Comparison of ENCODE assay signal across 11 cellular contexts in genomic region chr3:1987983-1988382, GRCh38.
DNase-seq lines count a peak whose midpoint lies in the region; ATAC-seq, FAIRE-seq and TF ChIP-seq lines count a peak whose summit lies in the region.
"Had no signal": no experiment of that assay in that cellular context is flagged by ENCODE, and none has a peak within 500 bp of the region (broad histone marks: within the 10 kb centered on the region; RNA-seq: fewer than 3 reads in every experiment).

No MANE protein-coding gene starts in this region.

- H3K9me3 Mint-ChIP-seq in activated naive CD8-positive, alpha-beta T cell treated with anti-CD3 and anti-CD28 coated beads for 36 hours, result no peaks in the 10 kb centered on the region

- H3K4me1 ChIP-seq in BE2C (no peaks in the 10 kb centered on the region), right lobe of liver (no peaks in the 10 kb centered on the region)

- H3K9me3 ChIP-seq in BE2C (no peaks in the 10 kb centered on the region), right lobe of liver (no peaks in the 10 kb centered on the region)

- intact Hi-C loops in right lobe of liver (cut with DNase I), result no loop called here

- no peak for FAIRE-seq in HTR-8/SVneo (lab: Jason Lieb, UNC)
- FAIRE-seq in GM19239 (lab: Jason Lieb, UNC), result no peak
- FAIRE-seq: GM12891 had no signal

- no peak overlapping the region for H3K27ac Mint-ChIP-seq in activated naive CD8-positive, alpha-beta T cell treated with anti-CD3 and anti-CD28 coated beads for 36 hours
- H3K27ac Mint-ChIP-seq: activated naive CD4-positive, alpha-beta T cell treated with anti-CD3 and anti-CD28 coated beads, Interleukin-2, amount 50 U/mL, for 24 hours had no signal

- TF ChIP-seq POLR2A in right lobe of liver (IDR thresholded peaks at IDR 0.05), result no peak

- no peak overlapping the region for H3K4me3 Mint-ChIP-seq in activated naive CD8-positive, alpha-beta T cell treated with anti-CD3 and anti-CD28 coated beads for 36 hours
- H3K4me3 Mint-ChIP-seq: activated naive CD4-positive, alpha-beta T cell treated with anti-CD3 and anti-CD28 coated beads, Interleukin-2, amount 50 U/mL, for 24 hours had no signal

- in situ Hi-C loops in astrocyte of the cerebellum (cut with HindIII; ENCODE audit: low sequenced_read_pairs), result no loop called here

- TF ChIP-seq CTCF in BE2C (IDR thresholded peaks at IDR 0.05; ENCODE audit: low read depth, low read length) (peak; percentile 34), astrocyte of the cerebellum (IDR thresholded peaks at IDR 0.05; ENCODE audit: low read depth, low read length, missing control alignments) (peak; percentile 17), right lobe of liver (IDR thresholded peaks at IDR 0.05) (peak; percentile 20 to 64 (median 50))

- no peaks in the 10 kb centered on the region for H3K36me3 ChIP-seq in BE2C
- no peaks in the 10 kb centered on the region for H3K36me3 ChIP-seq in right lobe of liver

- H3K4me1 Mint-ChIP-seq in activated naive CD8-positive, alpha-beta T cell treated with anti-CD3 and anti-CD28 coated beads for 36 hours, result no peaks in the 10 kb centered on the region
- H3K4me1 Mint-ChIP-seq: activated naive CD4-positive, alpha-beta T cell treated with anti-CD3 and anti-CD28 coated beads, Interleukin-2, amount 50 U/mL, for 24 hours had no signal

- ATAC-seq in right lobe of liver (peak; percentile 75 to 87 (median 82)), HG02588 (IDR thresholded peaks at IDR 0.05; ENCODE audit: unreplicated experiment) (no peak)

- H3K27me3 ChIP-seq in BE2C (no peaks in the 10 kb centered on the region), right lobe of liver (no peaks in the 10 kb centered on the region)

- no peak overlapping the region for H3K27ac ChIP-seq in right lobe of liver

- H3K4me3 ChIP-seq in BE2C (ENCODE audit: low read depth, low read length) (no peak overlapping the region), astrocyte of the cerebellum (ENCODE audit: low read depth, low read length) (no peak overlapping the region), right lobe of liver (no peak overlapping the region)

- H3K27me3 Mint-ChIP-seq in activated naive CD8-positive, alpha-beta T cell treated with anti-CD3 and anti-CD28 coated beads for 36 hours, result no peaks in the 10 kb centered on the region
- H3K27me3 Mint-ChIP-seq: activated naive CD4-positive, alpha-beta T cell treated with anti-CD3 and anti-CD28 coated beads, Interleukin-2, amount 50 U/mL, for 24 hours had no signal

- 20% methylated on average over 3 of the region's 3 CpGs for WGBS in right lobe of liver (ENCODE audit: insufficient coverage, low coverage, low lambda C conversion rate, missing lambda C conversion rate)

- DNase-seq in BE2C, result no peak
- DNase-seq in HTR-8/SVneo (ENCODE audit: insufficient read length, low spot score), result peak; percentile 17
- DNase-seq in astrocyte of the cerebellum (ENCODE audit: low read depth), result no peak
- DNase-seq in right lobe of liver, result peak in 1 of 3 donors; percentile 45
- DNase-seq in activated naive CD8-positive, alpha-beta T cell treated with anti-CD3 and anti-CD28 coated beads for 36 hours, result no peak
- DNase-seq in COLO668 (lab: John Stamatoyannopoulos, UW; ENCODE audit: unreplicated experiment), result no peak
- DNase-seq in GM19239 (ENCODE audit: insufficient read length, low spot score), result no peak
- DNase-seq: activated CD4-positive, alpha-beta T cell treated with anti-CD3 and anti-CD28 coated beads for 4 hours had no signal

- H3K36me3 Mint-ChIP-seq in activated naive CD8-positive, alpha-beta T cell treated with anti-CD3 and anti-CD28 coated beads for 36 hours, result no peaks in the 10 kb centered on the region
- H3K36me3 Mint-ChIP-seq: activated naive CD4-positive, alpha-beta T cell treated with anti-CD3 and anti-CD28 coated beads, Interleukin-2, amount 50 U/mL, for 24 hours had no signal
